ENCODE assay signal across 22 cellular contexts in genomic region chr13:46012404-46012803, GRCh38. TPM values are rescaled to one million over a fixed set of nuclear protein-coding genes. Genes with fewer than 3 reads are reported as not detected.
DNase-seq lines count a peak whose midpoint lies in the region; ATAC-seq, FAIRE-seq and TF ChIP-seq lines count a peak whose summit lies in the region.
"Had no signal": no experiment of that assay in that cellular context is flagged by ENCODE, and none has a peak within 500 bp of the region (broad histone marks: within the 10 kb centered on the region; RNA-seq: fewer than 3 reads in every experiment).

No MANE protein-coding gene starts in this region.

- in situ Hi-C loops in GM23248 (cut with MboI) = no loop called here

- no peak for TF ChIP-seq CTCF in A673 (conservative IDR thresholded peaks at IDR 0.05; ENCODE audit: low read depth, low read length)
- no peak for TF ChIP-seq CTCF in bronchial epithelial cell (IDR thresholded peaks at IDR 0.05; ENCODE audit: insufficient read depth, low read length, severe bottlenecking)
- TF ChIP-seq CTCF in right lobe of liver (IDR thresholded peaks at IDR 0.05) = no peak

- no peak overlapping the region for H3K27ac Mint-ChIP-seq in activated CD4-positive, alpha-beta T cell treated with anti-CD3 and anti-CD28 coated beads for 36 hours

- peak; percentile 78 for ATAC-seq in activated CD4-positive, alpha-beta T cell treated with anti-CD3 and anti-CD28 coated beads for 36 hours
- ATAC-seq in right lobe of liver = no peak
- no peak for ATAC-seq in GM19452 (IDR thresholded peaks at IDR 0.05; ENCODE audit: unreplicated experiment)
- ATAC-seq: A549 had no signal

- no peak overlapping the region for H2AFZ ChIP-seq in GM23248

- TF ChIP-seq POLR2A in right lobe of liver (IDR thresholded peaks at IDR 0.05) = no peak

- H3K36me3 ChIP-seq in A673 (ENCODE audit: insufficient read depth, low read length, poor library complexity, severe bottlenecking) (peaks cover 100% of the 10 kb centered on the region), GM23248 (ENCODE audit: low read depth) (peaks cover 51% of the 10 kb centered on the region), bronchial epithelial cell (ENCODE audit: control insufficient read depth, insufficient read depth, low read length) (peaks cover 4% of the 10 kb centered on the region), right lobe of liver (peaks cover 0 to 65% (median 27%) of the 10 kb centered on the region in 4 donors)

- FAIRE-seq in bronchial epithelial cell (lab: Jason Lieb, UNC) = no peak
- FAIRE-seq: A549 had no signal

- H3K9ac ChIP-seq in GM23248 = no peak overlapping the region

- H3K27ac ChIP-seq in A673 (ENCODE audit: low read depth, low read length, poor library complexity, severe bottlenecking) (peak overlapping the region; percentile 11), GM23248 (no peak overlapping the region), right lobe of liver (no peak overlapping the region)
- H3K27ac ChIP-seq: A549, Peyer's patch had no signal

- no peak overlapping the region for H3K4me2 ChIP-seq in GM23248 (ENCODE audit: unreplicated experiment)
- H3K4me2 ChIP-seq: A549 had no signal

- H3K4me1 Mint-ChIP-seq in activated CD4-positive, alpha-beta T cell treated with anti-CD3 and anti-CD28 coated beads for 36 hours = peaks cover 10% of the 10 kb centered on the region

- no peaks in the 10 kb centered on the region for H3K27me3 Mint-ChIP-seq in activated CD4-positive, alpha-beta T cell treated with anti-CD3 and anti-CD28 coated beads for 36 hours
- H3K27me3 Mint-ChIP-seq: CD8-positive, alpha-beta memory T cell had no signal

- H3K9me3 Mint-ChIP-seq in activated CD4-positive, alpha-beta T cell treated with anti-CD3 and anti-CD28 coated beads for 36 hours (ENCODE audit: low read depth) = no peaks in the 10 kb centered on the region
- H3K9me3 Mint-ChIP-seq: CD8-positive, alpha-beta memory T cell had no signal

- no peaks in the 10 kb centered on the region for H3F3A ChIP-seq in GM23248 (ENCODE audit: insufficient read depth)

- CTCF ChIA-PET in activated CD4-positive, alpha-beta T cell treated with anti-CD3 and anti-CD28 coated beads for 36 hours (lab: Charles Lee) = interaction anchor here (0.9 kb wide), 1 partner anchor 15 kb away, joined by 3 read pairs; no protein-coding TSS in a partner anchor
- CTCF ChIA-PET in A673 (lab: Charles Lee) = no interaction called here

- no peaks in the 10 kb centered on the region for H4K20me1 ChIP-seq in GM23248 (ENCODE audit: insufficient read depth)

- H3K79me2 ChIP-seq in GM23248 (ENCODE audit: insufficient read depth) = no peaks in the 10 kb centered on the region

- H3K4me3 Mint-ChIP-seq in activated CD4-positive, alpha-beta T cell treated with anti-CD3 and anti-CD28 coated beads for 36 hours = no peak overlapping the region
- H3K4me3 Mint-ChIP-seq: CD8-positive, alpha-beta memory T cell had no signal

- DNase-seq in activated CD4-positive, alpha-beta T cell treated with anti-CD3 and anti-CD28 coated beads for 36 hours = no peak
- DNase-seq in activated CD4-positive, alpha-beta T cell treated with anti-CD3 and anti-CD28 coated beads for 1 hour = no peak
- DNase-seq in A673 (ENCODE audit: low spot score) = no peak
- DNase-seq in GM23248 = peak; percentile 6
- peak; percentile 61 for DNase-seq in bronchial epithelial cell (ENCODE audit: low read depth)
- no peak for DNase-seq in nucleus accumbens (lab: John Stamatoyannopoulos, UW)
- no peak for DNase-seq in right lobe of liver
- DNase-seq: C1 segment of cervical spinal cord; CD8-positive, alpha-beta memory T cell; DMS79 treated with DMSO at 0.1 percent for 48 hours; Kasumi-1; MG63; NCI-H1092 treated with DMSO at 0.1 percent for 48 hours; NCI-H146; NCI-H2029 treated with DMSO at 0.1 percent for 48 hours; NCI-H2171; NCI-H526 treated with DMSO at 0.1 percent for 48 hours; Peyer's patch; SHP77 had no signal

- no TSS peak for BruUV-seq in A673 (replicated peaks; lab: Mats Ljungman, UMichigan)

- H3K4me3 ChIP-seq in A673 (ENCODE audit: low read depth, low read length, poor library complexity, severe bottlenecking) = no peak overlapping the region
- no peak overlapping the region for H3K4me3 ChIP-seq in GM23248
- H3K4me3 ChIP-seq in bronchial epithelial cell (ENCODE audit: low read depth, low read length) = no peak overlapping the region
- H3K4me3 ChIP-seq in right lobe of liver = no peak overlapping the region
- H3K4me3 ChIP-seq: A549, HAP-1, MG63, Peyer's patch had no signal

- intact Hi-C loops in activated CD4-positive, alpha-beta T cell treated with anti-CD3 and anti-CD28 coated beads for 36 hours (cut with DNase I, micrococcal nuclease) = loop anchor here in 1 of 2 experiments (10.0 kb wide), 1 partner anchor 388 kb away; no protein-coding TSS in a partner anchor
- intact Hi-C loops in A673 (cut with micrococcal nuclease; ENCODE audit: unreplicated experiment) (no loop called here), right lobe of liver (cut with DNase I) (no loop called here)

- POLR2A ChIA-PET in activated CD4-positive, alpha-beta T cell treated with anti-CD3 and anti-CD28 coated beads for 36 hours (lab: Charles Lee) = interaction anchor here (0.7 kb wide), 1 partner anchor 236 kb away, joined by 3 read pairs; no protein-coding TSS in a partner anchor
- POLR2A ChIA-PET in A673 (lab: Charles Lee; ENCODE audit: low non-redundant PET) = interaction anchor here (0.6 kb wide), 1 partner anchor 14 kb away, joined by 3 read pairs; no protein-coding TSS in a partner anchor

- H3K36me3 Mint-ChIP-seq in activated CD4-positive, alpha-beta T cell treated with anti-CD3 and anti-CD28 coated beads for 36 hours (ENCODE audit: low read depth) = peaks cover 33% of the 10 kb centered on the region

- H3K4me1 ChIP-seq in A673 (ENCODE audit: insufficient read depth, low read length, poor library complexity, severe bottlenecking) = peaks cover 61% of the 10 kb centered on the region
- H3K4me1 ChIP-seq in GM23248 (ENCODE audit: insufficient read depth) = 0 out of 2 replicates have a peak, but pooled peaks cover 4% of the 10 kb centered on the region
- H3K4me1 ChIP-seq in right lobe of liver = no peaks in the 10 kb centered on the region
- H3K4me1 ChIP-seq: A549, HAP-1, Peyer's patch had no signal

- H3K27me3 ChIP-seq in A673 (replicated peaks; ENCODE audit: insufficient read depth, low read depth, low read length, poor library complexity) (no peaks in the 10 kb centered on the region), GM23248 (replicated peaks; ENCODE audit: insufficient read depth) (no peaks in the 10 kb centered on the region), bronchial epithelial cell (ENCODE audit: control insufficient read depth, insufficient read depth, low read length) (no peaks in the 10 kb centered on the region), right lobe of liver (no peaks in the 10 kb centered on the region)
- H3K27me3 ChIP-seq: MG63, Peyer's patch had no signal

- H3K9me3 ChIP-seq in A673 (ENCODE audit: low read depth, low read length, poor library complexity, severe bottlenecking) (no peaks in the 10 kb centered on the region), GM23248 (ENCODE audit: low read depth) (no peaks in the 10 kb centered on the region), right lobe of liver (no peaks in the 10 kb centered on the region)
- H3K9me3 ChIP-seq: A549, HAP-1, MG63, Peyer's patch had no signal

- H3K9me2 ChIP-seq in GM23248 (ENCODE audit: insufficient read depth) = no peaks in the 10 kb centered on the region

RNA-seq across cellular contexts. Expression of gene ZC3H13, which starts 40.1 kb away (rescaled TPM):
- 10 to 100 TPM; 38.5 to 52.8 TPM for total RNA-seq in activated CD4-positive, alpha-beta T cell treated with anti-CD3 and anti-CD28 coated beads for 36 hours
- 373 and 378 TPM in 2 replicates for total RNA-seq in A673 (2021)
- total RNA-seq in GM23248 (2014; rRNA removed; shearing (Covaris generic)) = 8.6 and 15.6 TPM in 2 replicates
- polyA plus RNA-seq in GM23248 (2016; fragmentation: Nextera tagmentation; extraction: Ambion mirVana) = 50.7 and 53.4 TPM in 2 replicates
- total RNA-seq in bronchial epithelial cell = 10.5 and 15.5 TPM in 2 replicates
- total RNA-seq in right lobe of liver = 10 to 100 TPM; 20.3 to 52.8 (median 50.3) TPM

Comparison
In these comparisons a context has a peak if more than half of its experiments do, and no peak if none do; other contexts are left out.
1. DNase-seq: peak in GM23248 (single experiment) and bronchial epithelial cell (single experiment); none in activated CD4-positive, alpha-beta T cell treated with anti-CD3 and anti-CD28 coated beads for 36 hours (single experiment), activated CD4-positive, alpha-beta T cell treated with anti-CD3 and anti-CD28 coated beads for 1 hour (single experiment), A673 (single experiment), nucleus accumbens (0 of 56) and right lobe of liver (0 of 3).